9 cellular contexts compared by ENCODE assay signal in genomic region chr20:25000268-25000801, GRCh38. TPM values are rescaled to one million over a fixed set of nuclear protein-coding genes. Genes with fewer than 3 reads are reported as not detected.
DNase-seq lines count a peak whose midpoint lies in the region; ATAC-seq, FAIRE-seq and TF ChIP-seq lines count a peak whose summit lies in the region.
"Had no signal": no experiment of that assay in that cellular context is flagged by ENCODE, and none has a peak within 500 bp of the region (broad histone marks: within the 10 kb centered on the region; RNA-seq: fewer than 3 reads in every experiment).

No MANE protein-coding gene starts in this region.

- FAIRE-seq in bronchial epithelial cell (lab: Jason Lieb, UNC) = peak; percentile 73
- FAIRE-seq: GM12878 had no signal

- no peak overlapping the region for H2BK15ac ChIP-seq in mesenchymal stem cell (ENCODE audit: low read depth, poor library complexity, severe bottlenecking)

- no peak overlapping the region for H3K4me3 ChIP-seq in AG09309 (ENCODE audit: control insufficient read depth, low read depth, low read length)
- H3K4me3 ChIP-seq in bronchial epithelial cell (ENCODE audit: low read depth, low read length) = no peak overlapping the region
- H3K4me3 ChIP-seq in mesenchymal stem cell (ENCODE audit: insufficient read depth in 1 of 2, low read depth in 1 of 2, low read length in 2 of 2) = no peak overlapping the region
- H3K4me3 ChIP-seq: GM12878 had no signal

- H3K23ac ChIP-seq in mesenchymal stem cell (ENCODE audit: low read length in 2 of 2) = no peak overlapping the region

- peak overlapping the region; percentile 19 for H3K9ac ChIP-seq in mesenchymal stem cell (ENCODE audit: low read length)

- no peak overlapping the region for H2BK12ac ChIP-seq in mesenchymal stem cell (ENCODE audit: low read length in 2 of 2)

- H3K4ac ChIP-seq in mesenchymal stem cell (ENCODE audit: low read depth in 1 of 2, low read length in 2 of 2) = no peak overlapping the region

- no peak overlapping the region for H2AK5ac ChIP-seq in mesenchymal stem cell (ENCODE audit: low read length, severe bottlenecking)

- no peak overlapping the region for H3K4me2 ChIP-seq in mesenchymal stem cell (ENCODE audit: low read length, poor library complexity, severe bottlenecking)

- no peak overlapping the region for H3K14ac ChIP-seq in mesenchymal stem cell (ENCODE audit: low read length in 2 of 2)

- H4K91ac ChIP-seq in mesenchymal stem cell (ENCODE audit: low read length) = no peak overlapping the region

- H3K27me3 ChIP-seq in bronchial epithelial cell (ENCODE audit: control insufficient read depth, insufficient read depth, low read length) = peaks cover 2% of the 10 kb centered on the region
- H3K27me3 ChIP-seq in mesenchymal stem cell (ENCODE audit: control insufficient read depth in 1 of 2, insufficient read depth in 1 of 2, low read length in 2 of 2) = peaks cover 0 to 18% of the 10 kb centered on the region in 2 experiments

- H3K79me1 ChIP-seq in mesenchymal stem cell (replicated peaks; ENCODE audit: low read length, poor library complexity, severe bottlenecking) = no peaks in the 10 kb centered on the region

- ATAC-seq in HG02610 (IDR thresholded peaks at IDR 0.05; ENCODE audit: unreplicated experiment) = no peak
- ATAC-seq in GM18505 (IDR thresholded peaks at IDR 0.05; ENCODE audit: unreplicated experiment) = no peak
- ATAC-seq in HG03521 (IDR thresholded peaks at IDR 0.05; ENCODE audit: unreplicated experiment) = no peak
- ATAC-seq: GM12878 had no signal

- H3K36me3 ChIP-seq in bronchial epithelial cell (ENCODE audit: control insufficient read depth, insufficient read depth, low read length) = no peaks in the 10 kb centered on the region
- H3K36me3 ChIP-seq in mesenchymal stem cell (ENCODE audit: control insufficient read depth in 1 of 2, insufficient read depth in 2 of 2, low read depth in 1 of 2, low read length in 2 of 2) = no peaks in the 10 kb centered on the region

- no peak overlapping the region for H2BK120ac ChIP-seq in mesenchymal stem cell (ENCODE audit: low read depth, low read length)

- peaks cover 13% of the 10 kb centered on the region for H3K4me1 ChIP-seq in mesenchymal stem cell (ENCODE audit: control insufficient read depth, insufficient read depth, low read depth, low read length)

- 36% methylated on average over 4 of the region's 4 CpGs for WGBS in mesenchymal stem cell

- DNase-seq in AG09309 (ENCODE audit: low read depth) (peak; percentile 88), bronchial epithelial cell (ENCODE audit: low read depth) (peak; percentile 90), mesenchymal stem cell (peak; percentile 27), HK-2 (ENCODE audit: unreplicated experiment) (no peak)

- peaks cover 4% of the 10 kb centered on the region for H3K9me3 ChIP-seq in mesenchymal stem cell (ENCODE audit: control insufficient read depth, low read length)

- no peak overlapping the region for H2AFZ ChIP-seq in mesenchymal stem cell (ENCODE audit: low read depth, low read length)

- no peak overlapping the region for H4K8ac ChIP-seq in mesenchymal stem cell (ENCODE audit: low read length)

- no peak; the same call in 1 of the 2 replicates for TF ChIP-seq RAD21 in Ishikawa (IDR thresholded peaks at IDR 0.05; ENCODE audit: low read depth)

- TF ChIP-seq CTCF in AG09309 (IDR thresholded peaks at IDR 0.05; ENCODE audit: control insufficient read depth, insufficient read depth, low read depth, low read length, missing control alignments) (peak; percentile 22), bronchial epithelial cell (IDR thresholded peaks at IDR 0.05; ENCODE audit: insufficient read depth, low read length, severe bottlenecking) (no peak)

- no peak for TF ChIP-seq POLR2A in GM18505 (IDR thresholded peaks at IDR 0.05; ENCODE audit: borderline replicate concordance, extremely low read depth, insufficient read depth, insufficient read length)

- H2BK5ac ChIP-seq in mesenchymal stem cell (ENCODE audit: low read depth, low read length, poor library complexity, severe bottlenecking) = no peak overlapping the region

- no peak overlapping the region for H3K27ac ChIP-seq in mesenchymal stem cell (ENCODE audit: low read length, poor library complexity, severe bottlenecking)

- TF ChIP-seq EP300 in Ishikawa (IDR thresholded peaks at IDR 0.05; ENCODE audit: borderline replicate concordance) = peak; percentile 81

- no peak overlapping the region for H3K18ac ChIP-seq in mesenchymal stem cell (ENCODE audit: low read depth in 1 of 2, low read length in 2 of 2)

TF ChIP-seq in Ishikawa, 13 proteins besides CTCF, POLR2A, EP300 and RAD21:
- TF ChIP-seq USF1 (IDR thresholded peaks at IDR 0.05) = peak; percentile 85
- TF ChIP-seq NFIC (IDR thresholded peaks at IDR 0.05) = peak; percentile 92
- peak; percentile 93 for TF ChIP-seq CEBPB (IDR thresholded peaks at IDR 0.05)
- TF ChIP-seq TCF12 (IDR thresholded peaks at IDR 0.05; ENCODE audit: low read depth) = peak; percentile 79
- no peak for TF ChIP-seq TAF1 (IDR thresholded peaks at IDR 0.05; ENCODE audit: low read depth)
- peak; percentile 94 for TF ChIP-seq MAX (IDR thresholded peaks at IDR 0.05)
- TF ChIP-seq YY1 (IDR thresholded peaks at IDR 0.05; ENCODE audit: low read depth) = peak; percentile 69
- no peak for TF ChIP-seq ZBTB7A (IDR thresholded peaks at IDR 0.05; ENCODE audit: low read depth)
- peak; percentile 74 for TF ChIP-seq TEAD4 (IDR thresholded peaks at IDR 0.05)

RNA-seq across cellular contexts. Expression of gene APMAP, which starts 7.8 kb away (rescaled TPM):
- 207 and 221 TPM in 2 replicates for total RNA-seq in bronchial epithelial cell
- polyA plus RNA-seq in mesenchymal stem cell (2013, experiment 1 of 2) = 103 TPM
- polyA plus RNA-seq in mesenchymal stem cell (2013, experiment 2 of 2) = 103 TPM

RNA-seq across cellular contexts. Expression of gene CST7, which starts 51.3 kb away (rescaled TPM):
- not detected in 2 replicates for total RNA-seq in bronchial epithelial cell
- not detected for polyA plus RNA-seq in mesenchymal stem cell (2013, experiment 1 of 2)
- not detected for polyA plus RNA-seq in mesenchymal stem cell (2013, experiment 2 of 2)
- total RNA-seq: GM12878 had no signal

RNA-seq across cellular contexts. Expression of gene ACSS1, which starts 57.6 kb away (rescaled TPM):
- total RNA-seq in bronchial epithelial cell = 0.64 and 1.8 TPM in 2 replicates
- 0.54 TPM for polyA plus RNA-seq in mesenchymal stem cell (2013, experiment 1 of 2)
- 0.34 TPM for polyA plus RNA-seq in mesenchymal stem cell (2013, experiment 2 of 2)
